20 cellular contexts compared by ENCODE assay signal in the genomic region with DNA sequence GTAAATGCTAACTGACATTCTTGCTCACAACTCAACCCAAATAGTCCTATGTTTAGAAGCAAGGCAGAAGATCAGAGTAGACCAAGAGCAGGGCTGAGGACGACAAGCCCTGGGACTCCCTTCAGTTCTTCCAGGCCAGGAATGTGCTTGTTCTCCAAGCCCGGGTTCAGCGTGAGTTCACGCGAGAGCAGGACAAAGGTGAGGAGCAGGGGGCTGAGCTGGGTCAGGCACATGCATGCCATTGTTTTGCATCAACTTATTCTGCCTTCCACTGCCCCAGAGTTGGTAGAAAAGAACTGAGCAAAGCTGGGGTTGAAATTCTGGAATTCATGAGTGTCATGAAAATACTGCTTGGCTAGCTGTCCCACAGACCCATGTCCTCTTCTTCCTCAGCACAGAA.
"Had no signal": no experiment of that assay in that cellular context is flagged by ENCODE, and none has a peak within 500 bp of the region (broad histone marks: within the 10 kb centered on the region; RNA-seq: fewer than 3 reads in every experiment).

No MANE protein-coding gene starts in this region.

- H3K4me3 ChIP-seq: adrenal gland, hepatocyte, right atrium auricular region, thyroid gland had no signal

- DNase-seq: activated CD4-positive, alpha-beta T cell treated with anti-CD3 and anti-CD28 coated beads for 1 hour; activated CD4-positive, alpha-beta T cell treated with anti-CD3 and anti-CD28 coated beads, Interleukin-2, amount 50 U/mL, for 1 hour; activated CD8-positive, alpha-beta T cell treated with anti-CD3 and anti-CD28 coated beads, Interleukin-2, amount 10 ng/mL, durations not matched to agents 7 days and 5 days; activated naive CD4-positive, alpha-beta T cell; adrenal gland; effector memory CD4-positive, alpha-beta T cell; foreskin keratinocyte; nephron progenitor cell; stimulated activated CD4-positive, alpha-beta T cell treated with anti-CD3 and anti-CD28 coated beads, Interleukin-12 subunit alpha, Interleukin-12 subunit beta, amount 100 ng/mL, for 4 hours; substantia nigra; thyroid gland had no signal

- H3K4me1 Mint-ChIP-seq: central memory CD8-positive, alpha-beta T cell; T-cell had no signal

- H3K27me3 Mint-ChIP-seq: activated naive CD8-positive, alpha-beta T cell had no signal

- H3K27ac ChIP-seq: adrenal gland, foreskin keratinocyte, hepatocyte, right atrium auricular region, thyroid gland, VCaP had no signal

- H3K36me3 Mint-ChIP-seq: activated naive CD8-positive, alpha-beta T cell; memory B cell; T-cell had no signal

- H3K4me1 ChIP-seq: adrenal gland, foreskin keratinocyte, right atrium auricular region, thyroid gland had no signal

- H3K9me3 Mint-ChIP-seq: central memory CD8-positive, alpha-beta T cell; memory B cell; stimulated activated naive CD8-positive, alpha-beta T cell treated with anti-CD3 and anti-CD28 coated beads, Interleukin-15, Interleukin-2, amounts not matched to agents 100 ng/mL and 50 ng/mL, for 24 hours; T-cell; T-helper 2 cell treated with Interferon-gamma antibody and Interleukin-4, amounts not matched to agents 5 μg/mL and 100 μg/mL, for 36 hours had no signal

- H3K27ac Mint-ChIP-seq: activated CD8-positive, alpha-beta T cell treated with anti-CD3 and anti-CD28 coated beads, Interleukin-2, amount 10 ng/mL, durations not matched to agents 7 days and 5 days; activated naive CD8-positive, alpha-beta T cell; memory B cell; nephron progenitor cell; stimulated activated naive CD8-positive, alpha-beta T cell treated with anti-CD3 and anti-CD28 coated beads, Interleukin-15, Interleukin-2, amounts not matched to agents 100 ng/mL and 50 ng/mL, for 24 hours; T-cell; T-helper 2 cell treated with Interferon-gamma antibody and Interleukin-4, amounts not matched to agents 5 μg/mL and 100 μg/mL, for 36 hours had no signal

- ATAC-seq: activated CD8-positive, alpha-beta T cell treated with anti-CD3 and anti-CD28 coated beads, Interleukin-2, amount 10 ng/mL, durations not matched to agents 7 days and 5 days; foreskin keratinocyte; T-cell had no signal

- H3K36me3 ChIP-seq: adrenal gland, right atrium auricular region, thyroid gland had no signal

- H3K4me3 Mint-ChIP-seq: activated CD8-positive, alpha-beta T cell treated with anti-CD3 and anti-CD28 coated beads, Interleukin-2, amount 10 ng/mL, durations not matched to agents 7 days and 5 days; activated naive CD8-positive, alpha-beta T cell; central memory CD8-positive, alpha-beta T cell; memory B cell; nephron progenitor cell; stimulated activated naive CD8-positive, alpha-beta T cell treated with anti-CD3 and anti-CD28 coated beads, Interleukin-15, Interleukin-2, amounts not matched to agents 100 ng/mL and 50 ng/mL, for 24 hours; T-cell; T-helper 2 cell treated with Interferon-gamma antibody and Interleukin-4, amounts not matched to agents 5 μg/mL and 100 μg/mL, for 36 hours had no signal

- H3K27me3 ChIP-seq: adrenal gland, right atrium auricular region, thyroid gland had no signal

- H3K9me3 ChIP-seq: adrenal gland, right atrium auricular region, thyroid gland had no signal
